Comparison of ENCODE assay signal across 24 cellular contexts in genomic region chr4:53680588-53680987, GRCh38.
A peak's percentile ranks its signal among the peaks of the same experiment; 100 is the strongest.
DNase-seq lines count a peak whose midpoint lies in the region; FAIRE-seq and TF ChIP-seq lines count a peak whose summit lies in the region.
"Had no signal": no experiment of that assay in that cellular context is flagged by ENCODE, and none has a peak within 500 bp of the region (broad histone marks: within the 10 kb centered on the region; RNA-seq: fewer than 3 reads in every experiment).

No MANE protein-coding gene starts in this region.

- H3K4me1 Mint-ChIP-seq in Caco-2 (ENCODE audit: low read depth, unreplicated experiment), result no peaks in the 10 kb centered on the region
- peaks cover 9% of the 10 kb centered on the region for H3K4me1 Mint-ChIP-seq in astrocyte (ENCODE audit: low read depth, unreplicated experiment)
- H3K4me1 Mint-ChIP-seq: B cell; CD4-positive, CD25-positive, alpha-beta regulatory T cell had no signal

- H3K36me3 Mint-ChIP-seq in Caco-2 (ENCODE audit: insufficient read depth, unreplicated experiment), result no peaks in the 10 kb centered on the region
- H3K36me3 Mint-ChIP-seq in astrocyte (ENCODE audit: low read depth, unreplicated experiment), result no peaks in the 10 kb centered on the region
- H3K36me3 Mint-ChIP-seq: CD4-positive, CD25-positive, alpha-beta regulatory T cell; CD8-positive, alpha-beta T cell had no signal

- H3K14ac ChIP-seq in mesenchymal stem cell (ENCODE audit: low read length in 2 of 2), result no peak overlapping the region

- intact Hi-C loops in Caco-2 (cut with micrococcal nuclease; ENCODE audit: unreplicated experiment), result no loop called here

- H4K20me1 ChIP-seq in astrocyte (ENCODE audit: insufficient read depth, low read length), result no peaks in the 10 kb centered on the region
- H4K20me1 ChIP-seq: BLaER1 had no signal

- H2BK12ac ChIP-seq in mesenchymal stem cell (ENCODE audit: low read length in 2 of 2), result no peak overlapping the region

- H3K4me3 Mint-ChIP-seq in Caco-2 (ENCODE audit: unreplicated experiment), result no peak overlapping the region
- no peak overlapping the region for H3K4me3 Mint-ChIP-seq in astrocyte (ENCODE audit: unreplicated experiment)
- H3K4me3 Mint-ChIP-seq: B cell; CD4-positive, CD25-positive, alpha-beta regulatory T cell; CD8-positive, alpha-beta T cell had no signal

- H3K27me3 ChIP-seq in Caco-2 (replicated peaks; ENCODE audit: control insufficient read depth, insufficient read depth, low read length) (no peaks in the 10 kb centered on the region; the same call in 1 of the 2 replicates), astrocyte (ENCODE audit: insufficient read depth, low read length) (no peaks in the 10 kb centered on the region), mesenchymal stem cell (ENCODE audit: control insufficient read depth in 1 of 2, insufficient read depth in 1 of 2, low read length in 2 of 2) (no peaks in the 10 kb centered on the region)
- H3K27me3 ChIP-seq: BLaER1 had no signal

- no peak overlapping the region for H4K8ac ChIP-seq in mesenchymal stem cell (ENCODE audit: low read length)

- WGBS in mesenchymal stem cell, result 100% methylated on average over 1 of the region's 1 CpG

- H2BK15ac ChIP-seq in mesenchymal stem cell (ENCODE audit: low read depth, poor library complexity, severe bottlenecking), result no peak overlapping the region

- no peak overlapping the region for H2BK5ac ChIP-seq in mesenchymal stem cell (ENCODE audit: low read depth, low read length, poor library complexity, severe bottlenecking)

- H3K4ac ChIP-seq in mesenchymal stem cell (ENCODE audit: low read depth in 1 of 2, low read length in 2 of 2), result no peak overlapping the region

- no peak overlapping the region for H3K4me3 ChIP-seq in Caco-2 (ENCODE audit: low read depth, low read length)
- H3K4me3 ChIP-seq in astrocyte (ENCODE audit: insufficient read depth, low read depth, low read length), result no peak overlapping the region
- no peak overlapping the region for H3K4me3 ChIP-seq in fibroblast of the aortic adventitia (ENCODE audit: low read depth, low read length)
- H3K4me3 ChIP-seq in mesenchymal stem cell (ENCODE audit: insufficient read depth in 1 of 2, low read depth in 1 of 2, low read length in 2 of 2), result no peak overlapping the region
- H3K4me3 ChIP-seq: BLaER1, GM12878, GM23248 had no signal

- no peak overlapping the region for H4K91ac ChIP-seq in mesenchymal stem cell (ENCODE audit: low read length)

- H3K23ac ChIP-seq in mesenchymal stem cell (ENCODE audit: low read length in 2 of 2), result no peak overlapping the region

- H3K27ac Mint-ChIP-seq in Caco-2 (ENCODE audit: unreplicated experiment) (peak overlapping the region; percentile 25), astrocyte (ENCODE audit: unreplicated experiment) (peak overlapping the region; percentile 70)
- H3K27ac Mint-ChIP-seq: B cell; CD4-positive, CD25-positive, alpha-beta regulatory T cell; CD8-positive, alpha-beta T cell had no signal

- FAIRE-seq in astrocyte (lab: Jason Lieb, UNC), result no peak
- FAIRE-seq: A204.1, D721Med, GM12878, GM19239, H1 had no signal

- DNase-seq in Caco-2, result no peak
- DNase-seq in astrocyte (ENCODE audit: low read depth), result no peak
- DNase-seq in fibroblast of the aortic adventitia (ENCODE audit: low read depth), result peak; percentile 49
- DNase-seq in stimulated activated CD4-positive, alpha-beta T cell treated with anti-CD3 and anti-CD28 coated beads, Interleukin-1b, Interleukin-23, amount 100 ng/mL, for 48 hours, result no peak
- no peak for DNase-seq in HuH-7.5 (ENCODE audit: low spot score)
- no peak for DNase-seq in mesenchymal stem cell
- DNase-seq: CD4-positive, CD25-positive, alpha-beta regulatory T cell; CD8-positive, alpha-beta T cell; DMS 273 treated with DMSO at 0.1 percent for 48 hours; DMS79; EL; GDM1; GM23248; H7; HCEC 1CT had no signal

- H3K9me3 ChIP-seq in Caco-2, result no peaks in the 10 kb centered on the region
- no peaks in the 10 kb centered on the region for H3K9me3 ChIP-seq in astrocyte (ENCODE audit: insufficient read depth, low read depth, low read length)
- H3K9me3 ChIP-seq in mesenchymal stem cell (ENCODE audit: control insufficient read depth, low read length), result peaks cover 3% of the 10 kb centered on the region

- no peak overlapping the region for H2AK5ac ChIP-seq in mesenchymal stem cell (ENCODE audit: low read length, severe bottlenecking)

- H3K9me3 Mint-ChIP-seq in Caco-2 (ENCODE audit: unreplicated experiment) (peaks cover 10% of the 10 kb centered on the region), astrocyte (ENCODE audit: unreplicated experiment) (peaks cover 2% of the 10 kb centered on the region)

- H2AFZ ChIP-seq in astrocyte (ENCODE audit: low read depth, low read length) (no peak overlapping the region), mesenchymal stem cell (ENCODE audit: low read depth, low read length) (no peak overlapping the region)
- H2AFZ ChIP-seq: GM23248 had no signal

- TF ChIP-seq CTCF in Caco-2 (IDR thresholded peaks at IDR 0.05; ENCODE audit: insufficient read depth in 1 of 2, low read depth in 1 of 2, low read length in 1 of 2, severe bottlenecking in 1 of 2, unreplicated experiment in 1 of 2) (no peak), astrocyte (IDR thresholded peaks at IDR 0.05; ENCODE audit: insufficient read depth, low read depth, low read length) (no peak), fibroblast of the aortic adventitia (IDR thresholded peaks at IDR 0.05; ENCODE audit: insufficient read depth, low read length) (no peak)

- POLR2A ChIA-PET in Caco-2 (lab: Charles Lee), result no interaction called here

- H3K4me2 ChIP-seq in astrocyte (ENCODE audit: low read length), result no peak overlapping the region
- no peak overlapping the region for H3K4me2 ChIP-seq in mesenchymal stem cell (ENCODE audit: low read length, poor library complexity, severe bottlenecking)
- H3K4me2 ChIP-seq: BLaER1 had no signal

- no peaks in the 10 kb centered on the region for H3K79me2 ChIP-seq in astrocyte (ENCODE audit: insufficient read depth, low read length)

- no peak overlapping the region for H3K18ac ChIP-seq in mesenchymal stem cell (ENCODE audit: low read depth in 1 of 2, low read length in 2 of 2)

- no peak overlapping the region for H3K27ac ChIP-seq in astrocyte (ENCODE audit: low read depth, low read length)
- H3K27ac ChIP-seq in mesenchymal stem cell (ENCODE audit: low read length, poor library complexity, severe bottlenecking), result no peak overlapping the region
- H3K27ac ChIP-seq: 22Rv1, BLaER1, C4-2B, GM23248 had no signal

- CTCF ChIA-PET in Caco-2 (lab: Charles Lee), result no interaction called here

- H3K36me3 ChIP-seq in Caco-2 (ENCODE audit: control insufficient read depth, insufficient read depth, low read length), result no peaks in the 10 kb centered on the region
- no peaks in the 10 kb centered on the region for H3K36me3 ChIP-seq in astrocyte (ENCODE audit: insufficient read depth, low read length)
- no peaks in the 10 kb centered on the region for H3K36me3 ChIP-seq in mesenchymal stem cell (ENCODE audit: control insufficient read depth in 1 of 2, insufficient read depth in 2 of 2, low read depth in 1 of 2, low read length in 2 of 2)
- H3K36me3 ChIP-seq: BLaER1 had no signal

- H2BK120ac ChIP-seq in mesenchymal stem cell (ENCODE audit: low read depth, low read length), result no peak overlapping the region

- H3K9ac ChIP-seq in astrocyte (ENCODE audit: low read length), result no peak overlapping the region
- H3K9ac ChIP-seq in mesenchymal stem cell (ENCODE audit: low read length), result no peak overlapping the region
- H3K9ac ChIP-seq: BLaER1, GM23248 had no signal

- no peaks in the 10 kb centered on the region for H3K79me1 ChIP-seq in mesenchymal stem cell (replicated peaks; ENCODE audit: low read length, poor library complexity, severe bottlenecking)

- no peaks in the 10 kb centered on the region for H3K4me1 ChIP-seq in Caco-2
- H3K4me1 ChIP-seq in astrocyte (ENCODE audit: insufficient read depth, low read length), result peaks cover 7% of the 10 kb centered on the region
- no peaks in the 10 kb centered on the region for H3K4me1 ChIP-seq in mesenchymal stem cell (ENCODE audit: control insufficient read depth, insufficient read depth, low read depth, low read length)
- H3K4me1 ChIP-seq: BLaER1 had no signal

- H3K27me3 Mint-ChIP-seq in Caco-2 (ENCODE audit: insufficient read depth, unreplicated experiment), result no peaks in the 10 kb centered on the region
- no peaks in the 10 kb centered on the region for H3K27me3 Mint-ChIP-seq in astrocyte (ENCODE audit: low read depth, unreplicated experiment)
- H3K27me3 Mint-ChIP-seq: CD4-positive, CD25-positive, alpha-beta regulatory T cell had no signal

- no TSS peak for BruUV-seq in Caco-2 (replicated peaks; lab: Mats Ljungman, UMichigan)
